In the genomic region with DNA sequence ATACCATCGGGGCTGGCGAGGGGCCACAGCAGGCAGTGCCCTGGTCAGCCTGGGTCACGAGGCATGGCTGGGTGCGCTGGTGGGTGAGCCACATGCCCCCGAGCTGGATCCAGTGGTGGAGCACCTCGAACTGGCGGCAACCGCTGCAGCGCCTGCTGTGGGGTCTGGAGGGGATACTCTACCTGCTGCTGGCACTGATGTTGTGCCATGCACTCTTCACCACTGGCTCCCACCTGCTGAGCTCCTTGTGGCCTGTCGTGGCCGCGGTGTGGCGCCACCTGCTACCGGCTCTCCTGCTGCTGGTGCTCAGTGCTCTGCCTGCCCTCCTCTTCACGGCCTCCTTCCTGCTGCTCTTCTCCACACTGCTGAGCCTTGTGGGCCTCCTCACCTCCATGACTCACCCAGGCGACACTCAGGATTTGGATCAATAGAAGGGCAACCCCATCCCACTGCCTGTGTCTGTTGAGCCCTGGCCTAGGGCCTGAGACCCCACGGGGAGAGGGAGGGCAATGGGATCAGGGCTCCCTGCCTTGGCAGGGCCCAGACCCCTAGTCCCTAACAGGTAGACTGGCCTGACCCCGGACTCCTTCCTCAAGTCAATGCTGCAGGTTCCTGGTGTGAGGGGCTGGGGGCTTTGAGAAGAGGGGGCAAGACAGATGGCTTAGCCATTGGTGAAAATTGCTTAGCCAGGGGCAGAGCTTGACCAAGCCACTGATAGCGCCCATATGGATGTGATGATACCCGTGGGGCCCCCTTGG, we compare ENCODE assay signal across 11 cellular contexts. TPM values are rescaled to one million over a fixed set of nuclear protein-coding genes. Genes with fewer than 3 reads are reported as not detected.
DNase-seq lines count a peak whose midpoint lies in the region; ATAC-seq, FAIRE-seq and TF ChIP-seq lines count a peak whose summit lies in the region.
"Had no signal": no experiment of that assay in that cellular context is flagged by ENCODE, and none has a peak within 500 bp of the region (broad histone marks: within the 10 kb centered on the region; RNA-seq: fewer than 3 reads in every experiment).

No MANE protein-coding gene starts in this region.

- H3K4me1 ChIP-seq in GM12878 (ENCODE audit: control insufficient read depth, insufficient read depth, low read length) (no peaks in the 10 kb centered on the region), upper lobe of right lung (no peaks in the 10 kb centered on the region)

- no peak for DNase-seq in activated naive CD8-positive, alpha-beta T cell treated with anti-CD3 and anti-CD28 coated beads, Interleukin-2, amount 10 ng/mL, durations not matched to agents 7 days and 5 days
- DNase-seq in activated naive CD8-positive, alpha-beta T cell treated with anti-CD3 and anti-CD28 coated beads, Interleukin-2, amount 50 U/mL, for 24 hours = no peak
- no peak for DNase-seq in GM12878 (ENCODE audit: low read depth, low spot score)
- peak; percentile 59 for DNase-seq in upper lobe of right lung
- no peak for DNase-seq in RKO (ENCODE audit: low spot score)
- no peak for DNase-seq in cerebellum (ENCODE audit: low spot score)
- DNase-seq: central memory CD4-positive, alpha-beta T cell; left ventricle myocardium superior; NCI-H510A had no signal

- POLR2A ChIA-PET in activated naive CD8-positive, alpha-beta T cell treated with anti-CD3 and anti-CD28 coated beads, Interleukin-2, amount 10 ng/mL, durations not matched to agents 7 days and 5 days (lab: Charles Lee) = no interaction called here
- POLR2A ChIA-PET in GM12878 (lab: Charles Lee) = no interaction called here

- H3K9ac ChIP-seq in GM12878 (ENCODE audit: control insufficient read depth, insufficient read depth, low read length) = no peak overlapping the region

- no peak for TF ChIP-seq POLR2A in GM12878 (IDR thresholded peaks at IDR 0.05; ENCODE audit: low read depth, low read length)

- no peak overlapping the region for H3K27ac ChIP-seq in GM12878 (ENCODE audit: control insufficient read depth, insufficient read depth)
- no peak overlapping the region for H3K27ac ChIP-seq in upper lobe of right lung

- intact Hi-C loops in GM12878 (cut with micrococcal nuclease; ENCODE audit: unreplicated experiment) (no loop called here), upper lobe of right lung (cut with DNase I) (no loop called here)

- peak; percentile 74 for ATAC-seq in activated naive CD8-positive, alpha-beta T cell treated with anti-CD3 and anti-CD28 coated beads, Interleukin-2, amount 10 ng/mL, durations not matched to agents 7 days and 5 days (ENCODE audit: low read depth)
- ATAC-seq in activated naive CD8-positive, alpha-beta T cell treated with anti-CD3 and anti-CD28 coated beads, Interleukin-2, amount 50 U/mL, for 24 hours = no peak
- ATAC-seq in GM12878 (peak; percentile 49), upper lobe of right lung (peak; percentile 6)
- ATAC-seq: left ventricle myocardium superior had no signal

- H3K9me3 ChIP-seq in GM12878 (replicated peaks; ENCODE audit: control insufficient read depth, insufficient read depth, low read length) = no peaks in the 10 kb centered on the region; the same call in 2 of the 3 replicates
- no peaks in the 10 kb centered on the region for H3K9me3 ChIP-seq in upper lobe of right lung

- TF ChIP-seq RAD21 in GM12878 (IDR thresholded peaks at IDR 0.05; ENCODE audit: insufficient read depth, low read depth, low read length) = 0 out of 2 replicates have a peak, but pooled peaks have one; percentile 6

- H2AFZ ChIP-seq in GM12878 (ENCODE audit: control insufficient read depth, low read depth, low read length) = no peak overlapping the region

- H3K9me3 Mint-ChIP-seq in activated naive CD8-positive, alpha-beta T cell treated with anti-CD3 and anti-CD28 coated beads, Interleukin-2, amount 10 ng/mL, durations not matched to agents 7 days and 5 days = peaks cover 8% of the 10 kb centered on the region
- peaks cover 6% of the 10 kb centered on the region for H3K9me3 Mint-ChIP-seq in activated naive CD8-positive, alpha-beta T cell treated with anti-CD3 and anti-CD28 coated beads, Interleukin-2, amount 50 U/mL, for 24 hours

- no peak for TF ChIP-seq EP300 in GM12878 (IDR thresholded peaks at IDR 0.05; ENCODE audit: borderline replicate concordance in 1 of 2, control insufficient read depth in 1 of 2, low read depth in 2 of 2, low read length in 2 of 2)

- no peak for TF ChIP-seq CTCF in GM12878 (IDR thresholded peaks at IDR 0.05 in 2 of 3, conservative IDR thresholded peaks at IDR 0.05 in 1 of 3; ENCODE audit: control insufficient read depth in 2 of 3, extremely low read depth in 1 of 3, insufficient read depth in 1 of 3, low read depth in 3 of 3, low read length in 3 of 3)
- TF ChIP-seq CTCF in upper lobe of right lung (IDR thresholded peaks at IDR 0.05) = no peak

- H3K4me1 Mint-ChIP-seq in activated naive CD8-positive, alpha-beta T cell treated with anti-CD3 and anti-CD28 coated beads, Interleukin-2, amount 10 ng/mL, durations not matched to agents 7 days and 5 days = peaks cover 8% of the 10 kb centered on the region
- peaks cover 10% of the 10 kb centered on the region for H3K4me1 Mint-ChIP-seq in activated naive CD8-positive, alpha-beta T cell treated with anti-CD3 and anti-CD28 coated beads, Interleukin-2, amount 50 U/mL, for 24 hours

- CTCF ChIA-PET in GM12878 (lab: Yijun Ruan, JAX) = interaction anchor here (0.6 to 0.7 kb wide), 2 partner anchors 141 to 184 kb away, joined by 4 to 5 read pairs; no protein-coding TSS in a partner anchor

- no peak overlapping the region for H3K27ac Mint-ChIP-seq in activated naive CD8-positive, alpha-beta T cell treated with anti-CD3 and anti-CD28 coated beads, Interleukin-2, amount 10 ng/mL, durations not matched to agents 7 days and 5 days
- H3K27ac Mint-ChIP-seq in activated naive CD8-positive, alpha-beta T cell treated with anti-CD3 and anti-CD28 coated beads, Interleukin-2, amount 50 U/mL, for 24 hours = no peak overlapping the region

- FAIRE-seq in GM12878 (lab: Jason Lieb, UNC) = no peak

- no peak overlapping the region for H3K4me3 Mint-ChIP-seq in activated naive CD8-positive, alpha-beta T cell treated with anti-CD3 and anti-CD28 coated beads, Interleukin-2, amount 10 ng/mL, durations not matched to agents 7 days and 5 days
- H3K4me3 Mint-ChIP-seq in activated naive CD8-positive, alpha-beta T cell treated with anti-CD3 and anti-CD28 coated beads, Interleukin-2, amount 50 U/mL, for 24 hours = no peak overlapping the region

- in situ Hi-C loops in GM12878 (cut with MboI) = no loop called here

- H4K20me1 ChIP-seq in GM12878 (ENCODE audit: control insufficient read depth, insufficient read depth) = no peaks in the 10 kb centered on the region

- H3K36me3 ChIP-seq in GM12878 (ENCODE audit: control insufficient read depth in 2 of 2, insufficient read depth in 2 of 2, low read length in 1 of 2) = no peaks in the 10 kb centered on the region
- no peaks in the 10 kb centered on the region for H3K36me3 ChIP-seq in upper lobe of right lung

- SMC1A ChIA-PET in GM12878 (lab: Charles Lee; ENCODE audit: uncharacterized antibody, unreplicated experiment) = no interaction called here

- 31% methylated on average over 20 of the region's 20 CpGs for WGBS in GM12878 (ENCODE audit: insufficient coverage, insufficient replicate concordance, low lambda C conversion rate, missing lambda C conversion rate)

- RAD21 ChIA-PET in GM12878 (lab: Charles Lee; ENCODE audit: unreplicated experiment) = no interaction called here

- H3K4me3 ChIP-seq in GM12878 (no peak overlapping the region), upper lobe of right lung (no peak overlapping the region)

- H3K79me2 ChIP-seq in GM12878 (ENCODE audit: control insufficient read depth, insufficient read depth, low read length) = no peaks in the 10 kb centered on the region

- no peaks in the 10 kb centered on the region for H3K36me3 Mint-ChIP-seq in activated naive CD8-positive, alpha-beta T cell treated with anti-CD3 and anti-CD28 coated beads, Interleukin-2, amount 10 ng/mL, durations not matched to agents 7 days and 5 days
- H3K36me3 Mint-ChIP-seq in activated naive CD8-positive, alpha-beta T cell treated with anti-CD3 and anti-CD28 coated beads, Interleukin-2, amount 50 U/mL, for 24 hours (ENCODE audit: low read depth) = no peaks in the 10 kb centered on the region

- H3K4me2 ChIP-seq in GM12878 (ENCODE audit: control insufficient read depth, insufficient read depth) = no peak overlapping the region

- peaks cover 62% of the 10 kb centered on the region for H3K27me3 Mint-ChIP-seq in activated naive CD8-positive, alpha-beta T cell treated with anti-CD3 and anti-CD28 coated beads, Interleukin-2, amount 10 ng/mL, durations not matched to agents 7 days and 5 days
- H3K27me3 Mint-ChIP-seq in activated naive CD8-positive, alpha-beta T cell treated with anti-CD3 and anti-CD28 coated beads, Interleukin-2, amount 50 U/mL, for 24 hours = peaks cover 36% of the 10 kb centered on the region

- H3K27me3 ChIP-seq in GM12878 (replicated peaks in 1 of 2; ENCODE audit: control insufficient read depth in 2 of 2, insufficient read depth in 2 of 2, low read length in 1 of 2) (no peaks in the 10 kb centered on the region; a peak in 1 of 4 replicates), upper lobe of right lung (peaks cover 32% of the 10 kb centered on the region)

- BruUV-seq in GM12878 (replicated peaks; lab: Mats Ljungman, UMichigan) = no TSS peak

RNA-seq across cellular contexts. Expression of a gene that starts 0.6 kb away (rescaled TPM):
- not detected for total RNA-seq in activated naive CD8-positive, alpha-beta T cell treated with anti-CD3 and anti-CD28 coated beads, Interleukin-2, amount 10 ng/mL, durations not matched to agents 7 days and 5 days
- total RNA-seq in GM12878 (2013; cell fraction: nucleolus; rRNA removed) = not detected in 2 replicates
- total RNA-seq in GM12878 (2014; rRNA removed) (not detected in 2 replicates), GM12878 (2014; rRNA removed; fragmentation: Illumina TruSeq; extraction: Trizol) (not detected in 2 replicates), GM12878 (2021) (not detected in 2 replicates), upper lobe of right lung (not detected), cerebellum (not detected)
- polyA plus RNA-seq in GM12878 (2011; ENCODE audit: low read depth) = not detected
- polyA plus RNA-seq in GM12878 (2011; rRNA removed) (not detected in 2 replicates), GM12878 (2014; fragmentation: Illumina TruSeq; extraction: Trizol) (not detected in 2 replicates), GM12878 (2014; fragmentation: Nextera tagmentation; extraction: Ambion mirVana) (not detected), GM12878 (2014; rRNA removed) (not detected in 2 replicates), GM12878 (2016; fragmentation: Nextera tagmentation; extraction: Ambion mirVana) (not detected)
- not detected in 2 replicates for polyA plus RNA-seq in GM12878 (2011; cell fraction: cytosol; rRNA removed)
- polyA plus RNA-seq in GM12878 (2011; cell fraction: nucleus; rRNA removed) = not detected in 2 replicates
- polyA plus RNA-seq in GM12878 (2012) = not detected in 2 replicates
- polyA minus RNA-seq in GM12878 (2011; rRNA and poly(A)+ RNA removed) = not detected in 2 replicates
- polyA minus RNA-seq in GM12878 (2011; cell fraction: cytosol; rRNA and poly(A)+ RNA removed) = not detected in 2 replicates
- polyA minus RNA-seq in GM12878 (2011; cell fraction: nucleus; rRNA and poly(A)+ RNA removed) = not detected in 2 replicates
- total RNA-seq: left ventricle myocardium superior, renal cortical epithelial cell had no signal

RNA-seq across cellular contexts. Expression of a gene that starts 2.0 kb away (rescaled TPM):
- not detected for total RNA-seq in activated naive CD8-positive, alpha-beta T cell treated with anti-CD3 and anti-CD28 coated beads, Interleukin-2, amount 10 ng/mL, durations not matched to agents 7 days and 5 days
- not detected in 2 replicates for total RNA-seq in GM12878 (2013; cell fraction: nucleolus; rRNA removed)
- total RNA-seq in GM12878 (2014; rRNA removed) (not detected in 2 replicates), GM12878 (2014; rRNA removed; fragmentation: Illumina TruSeq; extraction: Trizol) (not detected in 2 replicates), GM12878 (2021) (not detected in 2 replicates), upper lobe of right lung (not detected), cerebellum (not detected)
- not detected for polyA plus RNA-seq in GM12878 (2011; ENCODE audit: low read depth)
- polyA plus RNA-seq in GM12878 (2011; rRNA removed) (not detected in 2 replicates), GM12878 (2014; fragmentation: Illumina TruSeq; extraction: Trizol) (not detected in 2 replicates), GM12878 (2014; fragmentation: Nextera tagmentation; extraction: Ambion mirVana) (not detected), GM12878 (2014; rRNA removed) (not detected in 2 replicates), GM12878 (2016; fragmentation: Nextera tagmentation; extraction: Ambion mirVana) (not detected)
- not detected in 2 replicates for polyA plus RNA-seq in GM12878 (2011; cell fraction: cytosol; rRNA removed)
- polyA plus RNA-seq in GM12878 (2011; cell fraction: nucleus; rRNA removed) = not detected in 2 replicates
- polyA plus RNA-seq in GM12878 (2012) = not detected in 2 replicates
- not detected in 2 replicates for polyA minus RNA-seq in GM12878 (2011; rRNA and poly(A)+ RNA removed)
- not detected in 2 replicates for polyA minus RNA-seq in GM12878 (2011; cell fraction: cytosol; rRNA and poly(A)+ RNA removed)
- not detected in 2 replicates for polyA minus RNA-seq in GM12878 (2011; cell fraction: nucleus; rRNA and poly(A)+ RNA removed)
- total RNA-seq: fibroblast of villous mesenchyme, left ventricle myocardium superior, renal cortical epithelial cell had no signal

RNA-seq across cellular contexts. Expression of a gene that starts 16.3 kb away (rescaled TPM):
- total RNA-seq in activated naive CD8-positive, alpha-beta T cell treated with anti-CD3 and anti-CD28 coated beads, Interleukin-2, amount 10 ng/mL, durations not matched to agents 7 days and 5 days = under 1 TPM; 0.25 to 0.31 TPM
- total RNA-seq in GM12878 (2013; cell fraction: nucleolus; rRNA removed) = not detected in 2 replicates
- total RNA-seq in GM12878 (2014; rRNA removed) (0.62 and 0.71 TPM in 2 replicates), GM12878 (2014; rRNA removed; fragmentation: Illumina TruSeq; extraction: Trizol) (0.22 and 0.23 TPM in 2 replicates), GM12878 (2021) (0.90 and 1.1 TPM in 2 replicates), upper lobe of right lung (1.3 TPM), cerebellum (19.9 TPM)
- polyA plus RNA-seq in GM12878 (2011; ENCODE audit: low read depth) = not detected
- polyA plus RNA-seq in GM12878 (2011; rRNA removed) (1.9 and 3.9 TPM in 2 replicates), GM12878 (2014; fragmentation: Illumina TruSeq; extraction: Trizol) (0.28 TPM in 1 of 2 replicates, not detected in the other), GM12878 (2014; fragmentation: Nextera tagmentation; extraction: Ambion mirVana) (not detected), GM12878 (2014; rRNA removed) (0.54 and 0.91 TPM in 2 replicates), GM12878 (2016; fragmentation: Nextera tagmentation; extraction: Ambion mirVana) (under 1 TPM; 0.63 to 0.78 TPM)
- 6.2 and 7.4 TPM in 2 replicates for polyA plus RNA-seq in GM12878 (2011; cell fraction: cytosol; rRNA removed)
- 26.8 and 28.8 TPM in 2 replicates for polyA plus RNA-seq in GM12878 (2011; cell fraction: nucleus; rRNA removed)
- polyA plus RNA-seq in GM12878 (2012) = 0.18 and 0.53 TPM in 2 replicates
- polyA minus RNA-seq in GM12878 (2011; rRNA and poly(A)+ RNA removed) = 4.3 and 5.9 TPM in 2 replicates
- polyA minus RNA-seq in GM12878 (2011; cell fraction: cytosol; rRNA and poly(A)+ RNA removed) = 1.6 and 1.9 TPM in 2 replicates
- polyA minus RNA-seq in GM12878 (2011; cell fraction: nucleus; rRNA and poly(A)+ RNA removed) = 2.1 and 3.2 TPM in 2 replicates

RNA-seq across cellular contexts. Expression of a gene that starts 23.7 kb away (rescaled TPM):
- total RNA-seq in activated naive CD8-positive, alpha-beta T cell treated with anti-CD3 and anti-CD28 coated beads, Interleukin-2, amount 10 ng/mL, durations not matched to agents 7 days and 5 days = 10 to 100 TPM; 39.9 to 43.3 TPM
- 46.9 and 56.1 TPM in 2 replicates for total RNA-seq in GM12878 (2013; cell fraction: nucleolus; rRNA removed)
- total RNA-seq in GM12878 (2014; rRNA removed) = 16.0 and 17.8 TPM in 2 replicates
- total RNA-seq in GM12878 (2014; rRNA removed; fragmentation: Illumina TruSeq; extraction: Trizol) = 9.1 and 9.5 TPM in 2 replicates
- total RNA-seq in GM12878 (2021) = 24.0 and 28.6 TPM in 2 replicates
- polyA plus RNA-seq in GM12878 (2011; ENCODE audit: low read depth) = 11.6 TPM
- 9.1 and 18.8 TPM in 2 replicates for polyA plus RNA-seq in GM12878 (2011; rRNA removed)
- polyA plus RNA-seq in GM12878 (2011; cell fraction: cytosol; rRNA removed) = 20.9 and 28.3 TPM in 2 replicates
- 114 and 156 TPM in 2 replicates for polyA plus RNA-seq in GM12878 (2011; cell fraction: nucleus; rRNA removed)
- 30.4 and 31.3 TPM in 2 replicates for polyA plus RNA-seq in GM12878 (2012)
- polyA plus RNA-seq in GM12878 (2014; fragmentation: Illumina TruSeq; extraction: Trizol) = 3.9 and 11.3 TPM in 2 replicates
- 10 to 100 TPM in 1 of 2 experiments, 1 to 10 TPM in 1; 4.5 to 12.7 TPM for polyA plus RNA-seq in GM12878 (2014; fragmentation: Nextera tagmentation; extraction: Ambion mirVana)
- 30.9 and 33.7 TPM in 2 replicates for polyA plus RNA-seq in GM12878 (2014; rRNA removed)
- polyA plus RNA-seq in GM12878 (2016; fragmentation: Nextera tagmentation; extraction: Ambion mirVana) = 10 to 100 TPM in 1 of 2 experiments, 1 to 10 TPM in 1; 7.0 to 11.2 TPM
- polyA minus RNA-seq in GM12878 (2011; rRNA and poly(A)+ RNA removed) = 4.1 and 6.3 TPM in 2 replicates
- polyA minus RNA-seq in GM12878 (2011; cell fraction: cytosol; rRNA and poly(A)+ RNA removed) = 6.7 and 10.7 TPM in 2 replicates
- polyA minus RNA-seq in GM12878 (2011; cell fraction: nucleus; rRNA and poly(A)+ RNA removed) = 16.2 and 19.4 TPM in 2 replicates
- total RNA-seq in upper lobe of right lung = 44.3 TPM
- 20.0 TPM for total RNA-seq in cerebellum

RNA-seq across cellular contexts. Expression of a gene that starts 23.8 kb away (rescaled TPM):
- 10 to 100 TPM; 54.6 to 56.7 TPM for total RNA-seq in activated naive CD8-positive, alpha-beta T cell treated with anti-CD3 and anti-CD28 coated beads, Interleukin-2, amount 10 ng/mL, durations not matched to agents 7 days and 5 days
- 24.4 and 24.7 TPM in 2 replicates for total RNA-seq in GM12878 (2013; cell fraction: nucleolus; rRNA removed)
- 26.6 and 27.2 TPM in 2 replicates for total RNA-seq in GM12878 (2014; rRNA removed)
- total RNA-seq in GM12878 (2014; rRNA removed; fragmentation: Illumina TruSeq; extraction: Trizol) = 16.1 and 16.8 TPM in 2 replicates
- total RNA-seq in GM12878 (2021) = 35.9 and 37.5 TPM in 2 replicates
- polyA plus RNA-seq in GM12878 (2011; ENCODE audit: low read depth) = 15.1 TPM
- polyA plus RNA-seq in GM12878 (2011; rRNA removed) = 15.6 and 29.9 TPM in 2 replicates
- polyA plus RNA-seq in GM12878 (2011; cell fraction: cytosol; rRNA removed) = 32.6 and 42.1 TPM in 2 replicates
- polyA plus RNA-seq in GM12878 (2011; cell fraction: nucleus; rRNA removed) = 161 and 180 TPM in 2 replicates
- 22.8 and 23.0 TPM in 2 replicates for polyA plus RNA-seq in GM12878 (2012)
- polyA plus RNA-seq in GM12878 (2014; fragmentation: Illumina TruSeq; extraction: Trizol) = 9.5 and 18.1 TPM in 2 replicates
- polyA plus RNA-seq in GM12878 (2014; fragmentation: Nextera tagmentation; extraction: Ambion mirVana) = 10 to 100 TPM in 1 of 2 experiments, 1 to 10 TPM in 1; 8.4 to 19.4 TPM
- 31.8 and 34.3 TPM in 2 replicates for polyA plus RNA-seq in GM12878 (2014; rRNA removed)
- 10 to 100 TPM; 26.3 to 26.5 TPM for polyA plus RNA-seq in GM12878 (2016; fragmentation: Nextera tagmentation; extraction: Ambion mirVana)
- 31.6 and 44.2 TPM in 2 replicates for polyA minus RNA-seq in GM12878 (2011; rRNA and poly(A)+ RNA removed)
- 14.2 and 15.5 TPM in 2 replicates for polyA minus RNA-seq in GM12878 (2011; cell fraction: cytosol; rRNA and poly(A)+ RNA removed)
- 34.2 and 39.6 TPM in 2 replicates for polyA minus RNA-seq in GM12878 (2011; cell fraction: nucleus; rRNA and poly(A)+ RNA removed)
- 34.8 TPM for total RNA-seq in upper lobe of right lung
- 32.6 TPM for total RNA-seq in cerebellum
